In genomic region chr7:138752568-138753518, GRCh38 we compare ENCODE assay signal across 1 cellular context.
TF ChIP-seq lines count a peak whose summit lies in the region.

No MANE protein-coding gene starts in this region.

TF ChIP-seq in A549, 52 proteins besides CTCF, POLR2A, EP300 and RAD21 (continued from another document):
- TF ChIP-seq BCL3 (IDR thresholded peaks at IDR 0.05) = no peak
- no peak for TF ChIP-seq MYC (IDR thresholded peaks at IDR 0.05; ENCODE audit: borderline replicate concordance, low read length)
- TF ChIP-seq CHD2 (IDR thresholded peaks at IDR 0.05; ENCODE audit: low read length, partially characterized antibody) = no peak
- no peak for TF ChIP-seq HOXB13 (CRISPR knock-in tag; IDR thresholded peaks at IDR 0.05; ENCODE audit: low read depth)
- no peak for TF ChIP-seq HEYL (CRISPR knock-in tag; IDR thresholded peaks at IDR 0.05)
- TF ChIP-seq PBX3 (IDR thresholded peaks at IDR 0.05) = no peak
- no peak for TF ChIP-seq USF2 (IDR thresholded peaks at IDR 0.05)
- TF ChIP-seq RNF2 (IDR thresholded peaks at IDR 0.05; ENCODE audit: borderline replicate concordance, low read depth) = no peak
